In the genomic region with DNA sequence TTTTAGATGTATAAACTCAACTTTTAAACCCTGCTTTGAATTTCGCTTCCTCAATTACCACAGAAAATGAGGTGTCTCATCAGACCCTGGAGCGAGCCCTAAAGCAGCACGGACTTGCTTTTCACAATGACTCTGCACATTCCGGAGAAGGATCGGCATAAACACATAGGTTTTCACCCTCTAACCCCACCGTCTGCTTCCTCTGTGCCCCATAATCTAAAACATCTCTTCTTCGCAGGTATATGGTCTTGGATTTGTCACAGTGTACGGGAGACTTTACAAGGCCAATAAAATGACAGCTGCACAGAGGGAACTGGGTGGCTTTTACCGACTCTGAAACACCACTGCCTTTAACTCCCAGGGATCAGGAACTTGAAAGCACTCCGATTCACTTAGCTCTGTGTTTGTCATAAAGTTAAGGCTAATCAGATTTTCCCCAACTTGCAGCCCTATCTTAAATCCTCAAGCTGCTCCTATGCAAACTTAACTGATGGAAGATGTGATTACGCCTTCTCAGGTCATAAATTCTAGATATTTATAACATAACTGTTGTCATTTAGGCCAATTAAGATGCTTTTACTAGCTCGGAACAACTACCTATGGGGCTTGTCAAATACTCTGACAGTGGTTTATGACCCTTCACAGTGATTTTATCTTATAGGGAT, we compare ENCODE assay signal across 11 cellular contexts.
DNase-seq lines count a peak whose midpoint lies in the region; ATAC-seq, FAIRE-seq and TF ChIP-seq lines count a peak whose summit lies in the region.
"Had no signal": no experiment of that assay in that cellular context is flagged by ENCODE, and none has a peak within 500 bp of the region (broad histone marks: within the 10 kb centered on the region; RNA-seq: fewer than 3 reads in every experiment).

No MANE protein-coding gene starts in this region.

- peak; percentile 73 for FAIRE-seq in keratinocyte (lab: Jason Lieb, UNC)

- H3K27me3 ChIP-seq in keratinocyte (ENCODE audit: control insufficient read depth, extremely low read depth, insufficient read depth, low read length) = no peaks in the 10 kb centered on the region
- H3K27me3 ChIP-seq: dorsolateral prefrontal cortex had no signal

- ATAC-seq in GM18498 (IDR thresholded peaks at IDR 0.05; ENCODE audit: unreplicated experiment) = peak; percentile 56
- peak; percentile 56 for ATAC-seq in HG02884 (IDR thresholded peaks at IDR 0.05; ENCODE audit: unreplicated experiment)
- no peak for ATAC-seq in HG03196 (IDR thresholded peaks at IDR 0.05; ENCODE audit: unreplicated experiment)

- no peaks in the 10 kb centered on the region for H4K20me1 ChIP-seq in keratinocyte (ENCODE audit: control insufficient read depth, extremely low read depth, insufficient read depth, low read length)

- POLR2A ChIA-PET in RWPE1 (lab: Yijun Ruan, JAX; ENCODE audit: low non-redundant PET) = no interaction called here

- H3K27ac ChIP-seq in RWPE1 (no peak overlapping the region), keratinocyte (ENCODE audit: control insufficient read depth, insufficient read depth, low read length) (peak overlapping the region; percentile 73)

- dilution Hi-C loops in keratinocyte (cut with MboI; ENCODE audit: extremely low pct_ligation_motif_present, low sequenced_read_pairs) = no loop called here

- H3K4me2 ChIP-seq in keratinocyte (ENCODE audit: control insufficient read depth, extremely low read depth, insufficient read depth, low read depth, low read length) = peak overlapping the region; percentile 9

- CTCF ChIA-PET in RWPE1 (lab: Yijun Ruan, JAX) = interaction anchor here (0.6 kb wide), 1 partner anchor 142 kb away, joined by 3 read pairs; no protein-coding TSS in a partner anchor

- no peaks in the 10 kb centered on the region for H3K79me2 ChIP-seq in keratinocyte (ENCODE audit: control insufficient read depth, insufficient read depth, low read length)

- H2AFZ ChIP-seq in keratinocyte (ENCODE audit: control insufficient read depth, low read length) = peak overlapping the region; percentile 36

- no peaks in the 10 kb centered on the region for H3K9me3 ChIP-seq in keratinocyte (ENCODE audit: control insufficient read depth, low read depth, low read length)

- no peaks in the 10 kb centered on the region for H3K36me3 ChIP-seq in keratinocyte (ENCODE audit: control insufficient read depth in 2 of 2, extremely low read depth in 1 of 2, insufficient read depth in 2 of 2, low read length in 2 of 2)

- no peaks in the 10 kb centered on the region for H3K9me1 ChIP-seq in keratinocyte (ENCODE audit: control insufficient read depth, extremely low read depth, insufficient read depth, low read length)

- peaks cover 58% of the 10 kb centered on the region for H3K4me1 ChIP-seq in keratinocyte (ENCODE audit: control insufficient read depth, extremely low read depth, insufficient read depth, low read length)

- DNase-seq in RWPE1 (ENCODE audit: low spot score) = peak; percentile 27
- peak; percentile 42 for DNase-seq in keratinocyte (ENCODE audit: low read depth, low spot score)
- no peak for DNase-seq in stimulated activated naive CD4-positive, alpha-beta T cell (lab: John Stamatoyannopoulos, UW)
- DNase-seq in epidermal melanocyte (ENCODE audit: insufficient read length, low spot score) = no peak
- DNase-seq in NCI-H2107 (lab: John Stamatoyannopoulos, UW) = no peak
- DNase-seq: activated CD4-positive, alpha-beta memory T cell treated with anti-CD3 and anti-CD28 coated beads, Interleukin-2, amount 10 ng/mL, durations not matched to agents 7 days and 5 days; dorsolateral prefrontal cortex; NCI-H69 had no signal

- no peak overlapping the region for H3K4me3 ChIP-seq in keratinocyte (ENCODE audit: control insufficient read depth in 2 of 3, extremely low read depth in 1 of 3, insufficient read depth in 2 of 3, low read depth in 1 of 3, low read length in 3 of 3)
- H3K4me3 ChIP-seq: dorsolateral prefrontal cortex had no signal

- TF ChIP-seq CTCF in RWPE1 (conservative IDR thresholded peaks at IDR 0.05; ENCODE audit: low read depth) (no peak), keratinocyte (optimal IDR thresholded peaks at IDR 0.05 in 1 of 3, IDR thresholded peaks at IDR 0.05 in 1 of 3, conservative IDR thresholded peaks at IDR 0.05 in 1 of 3; ENCODE audit: extremely low read depth in 1 of 3, insufficient read depth in 2 of 3, low read length in 3 of 3) (no peak)

- peak overlapping the region; percentile 28 for H3K9ac ChIP-seq in keratinocyte (ENCODE audit: control insufficient read depth, extremely low read depth, insufficient read depth, low read length)

Comparison
In these comparisons a context has a peak if more than half of its experiments do, and no peak if none do; other contexts are left out.
1. DNase-seq: peak in RWPE1 (single experiment) and keratinocyte (single experiment); none in stimulated activated naive CD4-positive, alpha-beta T cell (0 of 6), epidermal melanocyte (single experiment) and NCI-H2107 (single experiment).